Comparison of ENCODE assay signal across 11 cellular contexts in genomic region chr17:48568499-48569259, GRCh38. TPM values are rescaled to one million over a fixed set of nuclear protein-coding genes. Genes with fewer than 3 reads are reported as not detected.
DNase-seq lines count a peak whose midpoint lies in the region; TF ChIP-seq lines count a peak whose summit lies in the region.
"Had no signal": no experiment of that assay in that cellular context is flagged by ENCODE, and none has a peak within 500 bp of the region (broad histone marks: within the 10 kb centered on the region; RNA-seq: fewer than 3 reads in every experiment).

No MANE protein-coding gene starts in this region.

- no peak overlapping the region for H3K14ac ChIP-seq in mesenchymal stem cell (ENCODE audit: low read length in 2 of 2)

- in situ Hi-C loops in brain microvascular endothelial cell (cut with HindIII; ENCODE audit: low pct_ligation_motif_present, low sequenced_read_pairs), result no loop called here

- H3K23ac ChIP-seq in mesenchymal stem cell (ENCODE audit: low read length in 2 of 2), result no peak overlapping the region

- H3K9me3 ChIP-seq in HUES6 (ENCODE audit: control insufficient read depth, insufficient read depth, low read depth, low read length) (0 out of 2 replicates have a peak, but pooled peaks cover 2% of the 10 kb centered on the region), mesenchymal stem cell (ENCODE audit: control insufficient read depth, low read length) (no peaks in the 10 kb centered on the region)

- no peak overlapping the region for H3K27ac ChIP-seq in HUES6 (ENCODE audit: low read depth, low read length)
- H3K27ac ChIP-seq in brain microvascular endothelial cell, result no peak overlapping the region
- peak overlapping the region; percentile 23 for H3K27ac ChIP-seq in mesenchymal stem cell (ENCODE audit: low read length, poor library complexity, severe bottlenecking)

- peak overlapping the region; percentile 70 for H3K4me2 ChIP-seq in mesenchymal stem cell (ENCODE audit: low read length, poor library complexity, severe bottlenecking)

- H2AFZ ChIP-seq in mesenchymal stem cell (ENCODE audit: low read depth, low read length), result no peak overlapping the region

- H3K36me3 ChIP-seq in HUES6 (ENCODE audit: control insufficient read depth, insufficient read depth, low read length) (no peaks in the 10 kb centered on the region), brain microvascular endothelial cell (replicated peaks) (no peaks in the 10 kb centered on the region), mesenchymal stem cell (ENCODE audit: control insufficient read depth in 1 of 2, insufficient read depth in 2 of 2, low read depth in 1 of 2, low read length in 2 of 2) (peaks cover 12 to 15% of the 10 kb centered on the region in 2 experiments)

- peak overlapping the region; percentile 39 for H2BK120ac ChIP-seq in mesenchymal stem cell (ENCODE audit: low read depth, low read length)

- DNase-seq in AG20443 (ENCODE audit: low spot score) (peak; percentile 26), brain microvascular endothelial cell (no peak), mesenchymal stem cell (peak; percentile 79), kidney tubule cell (ENCODE audit: low spot score) (no peak), NCI-H1930 (lab: John Stamatoyannopoulos, UW) (no peak), amygdala (lab: John Stamatoyannopoulos, UW) (no peak)
- no peak for DNase-seq in activated CD4-positive, CD25-positive, alpha-beta regulatory T cell (lab: John Stamatoyannopoulos, UW)
- DNase-seq: Calu3, foreskin fibroblast had no signal

- peak overlapping the region; percentile 27 for H4K8ac ChIP-seq in mesenchymal stem cell (ENCODE audit: low read length)

- peak overlapping the region; percentile 48; the same call in 1 of the 2 replicates for H3K4me3 ChIP-seq in HUES6 (ENCODE audit: low read depth, low read length)
- peak overlapping the region; percentile 30 for H3K4me3 ChIP-seq in brain microvascular endothelial cell (ENCODE audit: low read depth, low read length)
- peak overlapping the region; percentile 33 to 76 for H3K4me3 ChIP-seq in mesenchymal stem cell (ENCODE audit: insufficient read depth in 1 of 2, low read depth in 1 of 2, low read length in 2 of 2)
- H3K4me3 ChIP-seq: lung had no signal

- H3K79me1 ChIP-seq in mesenchymal stem cell (replicated peaks; ENCODE audit: low read length, poor library complexity, severe bottlenecking), result no peaks in the 10 kb centered on the region

- H3K4ac ChIP-seq in mesenchymal stem cell (ENCODE audit: low read depth in 1 of 2, low read length in 2 of 2), result peak overlapping the region in 1 of 2 experiments; percentile 34

- H3K9ac ChIP-seq in HUES6 (ENCODE audit: low read length) (peak overlapping the region; percentile 76), mesenchymal stem cell (ENCODE audit: low read length) (peak overlapping the region; percentile 95)

- peak overlapping the region; percentile 79 for H4K91ac ChIP-seq in mesenchymal stem cell (ENCODE audit: low read length)

- H2BK12ac ChIP-seq in mesenchymal stem cell (ENCODE audit: low read length in 2 of 2), result no peak overlapping the region

- WGBS in mesenchymal stem cell, result 1% methylated on average over 19 of the region's 33 CpGs

- TF ChIP-seq CTCF in brain microvascular endothelial cell (IDR thresholded peaks at IDR 0.05; ENCODE audit: low read depth, low read length, missing control alignments), result no peak

- no peak overlapping the region for H2BK5ac ChIP-seq in mesenchymal stem cell (ENCODE audit: low read depth, low read length, poor library complexity, severe bottlenecking)

- H2AK5ac ChIP-seq in mesenchymal stem cell (ENCODE audit: low read length, severe bottlenecking), result no peak overlapping the region

- H3K27me3 ChIP-seq in HUES6 (ENCODE audit: control insufficient read depth, insufficient read depth, low read length), result peaks cover 100% of the 10 kb centered on the region
- H3K27me3 ChIP-seq in brain microvascular endothelial cell (replicated peaks), result peaks cover 97% of the 10 kb centered on the region
- peaks cover 0 to 4% of the 10 kb centered on the region in 2 experiments for H3K27me3 ChIP-seq in mesenchymal stem cell (ENCODE audit: control insufficient read depth in 1 of 2, insufficient read depth in 1 of 2, low read length in 2 of 2)

- H3K4me1 ChIP-seq in HUES6 (ENCODE audit: control insufficient read depth, insufficient read depth, low read length) (peaks cover 82% of the 10 kb centered on the region), mesenchymal stem cell (ENCODE audit: control insufficient read depth, insufficient read depth, low read depth, low read length) (peaks cover 38% of the 10 kb centered on the region)

- peak overlapping the region; percentile 40 to 67 for H3K18ac ChIP-seq in mesenchymal stem cell (ENCODE audit: low read depth in 1 of 2, low read length in 2 of 2)

- no peak overlapping the region for H2BK15ac ChIP-seq in mesenchymal stem cell (ENCODE audit: low read depth, poor library complexity, severe bottlenecking)

RNA-seq across cellular contexts. Expression of gene HOXB4, which starts 9.5 kb away (rescaled TPM):
- 5.9 TPM for polyA plus RNA-seq in mesenchymal stem cell (2013, experiment 1 of 2)
- 5.9 TPM for polyA plus RNA-seq in mesenchymal stem cell (2013, experiment 2 of 2)

RNA-seq across cellular contexts. Expression of gene HOXB3, which starts 21.4 kb away (rescaled TPM):
- polyA plus RNA-seq in mesenchymal stem cell (2013, experiment 1 of 2), result 39.4 TPM
- polyA plus RNA-seq in mesenchymal stem cell (2013, experiment 2 of 2), result 35.7 TPM

RNA-seq across cellular contexts. Expression of gene HOXB2, which starts 23.8 kb away (rescaled TPM):
- 51.3 TPM for polyA plus RNA-seq in mesenchymal stem cell (2013, experiment 1 of 2)
- 53.0 TPM for polyA plus RNA-seq in mesenchymal stem cell (2013, experiment 2 of 2)

RNA-seq across cellular contexts. Expression of gene HOXB5, which starts 24.9 kb away (rescaled TPM):
- 15.0 TPM for polyA plus RNA-seq in mesenchymal stem cell (2013, experiment 1 of 2)
- polyA plus RNA-seq in mesenchymal stem cell (2013, experiment 2 of 2), result 14.1 TPM

RNA-seq across cellular contexts. Expression of gene HOXB6, which starts 36.1 kb away (rescaled TPM):
- polyA plus RNA-seq in mesenchymal stem cell (2013, experiment 1 of 2), result 37.1 TPM
- 35.9 TPM for polyA plus RNA-seq in mesenchymal stem cell (2013, experiment 2 of 2)

Comparison
In these comparisons a context has a peak if more than half of its experiments do, and no peak if none do; other contexts are left out.
1. DNase-seq: peak in AG20443 (single experiment) and mesenchymal stem cell (single experiment); none in brain microvascular endothelial cell (single experiment), kidney tubule cell (single experiment), activated CD4-positive, CD25-positive, alpha-beta regulatory T cell (0 of 4), NCI-H1930 (0 of 2) and amygdala (0 of 56).
2. Peak in every context shown above with its lines, with median percentiles within 50 percentile points of each other: H3K4me3 ChIP-seq.